8 cellular contexts compared by ENCODE assay signal in the genomic region with DNA sequence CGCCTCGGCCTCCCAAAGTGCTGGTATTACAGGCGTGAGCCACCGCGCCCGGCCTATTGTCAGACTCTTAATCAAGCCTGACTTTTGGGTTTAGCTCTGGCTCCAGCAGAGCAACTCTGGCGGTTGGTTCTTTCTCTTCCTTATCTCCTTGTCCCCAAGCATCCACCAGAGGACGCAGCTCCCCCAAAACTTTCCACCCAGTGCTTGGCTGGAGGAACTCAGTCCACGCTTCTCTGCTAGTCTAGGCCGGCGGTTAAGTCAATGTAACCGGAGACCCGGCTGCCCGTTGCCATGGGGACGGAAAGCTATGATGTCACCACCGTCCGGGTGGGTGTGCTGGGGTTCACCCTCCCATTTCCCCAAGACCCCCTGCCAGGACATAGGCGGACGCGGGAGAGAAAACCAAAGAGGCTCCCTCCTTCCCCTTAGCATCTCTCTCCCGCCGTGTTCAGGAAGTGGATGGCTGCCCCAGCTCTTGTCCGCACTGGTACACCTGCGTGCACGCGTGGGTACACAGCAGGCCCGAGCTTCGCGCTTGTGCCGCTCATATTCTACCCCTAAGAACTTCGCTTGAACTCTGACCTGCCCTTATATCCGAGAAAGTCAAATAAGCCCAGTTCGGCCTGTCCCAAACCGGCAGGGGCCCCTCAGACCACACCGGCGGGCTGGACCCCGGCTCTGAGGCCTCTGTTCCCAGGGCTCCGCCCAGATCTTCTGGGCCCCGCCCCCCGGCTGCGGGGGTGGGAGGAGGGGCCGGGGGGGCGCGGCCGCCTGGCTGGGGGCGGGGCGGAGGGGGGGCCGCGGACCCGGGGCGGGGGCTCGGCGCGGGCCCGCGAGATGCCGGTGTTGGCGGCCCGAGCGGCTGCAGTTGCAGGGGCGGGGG. TPM values are rescaled to one million over a fixed set of nuclear protein-coding genes. Genes with fewer than 3 reads are reported as not detected.
DNase-seq lines count a peak whose midpoint lies in the region; ATAC-seq, FAIRE-seq and TF ChIP-seq lines count a peak whose summit lies in the region.

A gene with protein sequence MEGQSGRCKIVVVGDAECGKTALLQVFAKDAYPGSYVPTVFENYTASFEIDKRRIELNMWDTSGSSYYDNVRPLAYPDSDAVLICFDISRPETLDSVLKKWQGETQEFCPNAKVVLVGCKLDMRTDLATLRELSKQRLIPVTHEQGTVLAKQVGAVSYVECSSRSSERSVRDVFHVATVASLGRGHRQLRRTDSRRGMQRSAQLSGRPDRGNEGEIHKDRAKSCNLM (plus strand): TSS at position 825 of the 883 bp plus-strand sequence. CDS start 117 bp downstream, outside the sequence.

- no peak for TF ChIP-seq POLR2A in HepG2 (IDR thresholded peaks at IDR 0.05; ENCODE audit: insufficient read depth in 1 of 2, low read depth in 2 of 2, low read length in 2 of 2)

- H3K27ac ChIP-seq in duodenal mucosa (ENCODE audit: low read depth, low read length): no peak within 1 kb of the TSS
- H3K27ac ChIP-seq in HepG2 (ENCODE audit: extremely low read length, insufficient read depth, low read length): no peak within 1 kb of the TSS

- no peak within 1 kb of the TSS for H2AFZ ChIP-seq in HepG2 (ENCODE audit: low read length)

- peak within 1 kb of the TSS; percentile 62 to 72 for H3K9ac ChIP-seq in duodenal mucosa (ENCODE audit: low read depth in 1 of 2, low read length in 2 of 2)
- peak within 1 kb of the TSS; percentile 24; the same call in 1 of the 2 replicates for H3K9ac ChIP-seq in HepG2 (ENCODE audit: insufficient read depth, low read depth, low read length)

- FAIRE-seq in HepG2 (lab: Jason Lieb, UNC): peak; percentile 96

- H3K4me3 ChIP-seq in duodenal mucosa (ENCODE audit: low read depth in 1 of 2, low read length in 2 of 2) (peak within 1 kb of the TSS; percentile 75 to 80), HepG2 (replicated peaks in 1 of 3; ENCODE audit: insufficient read depth in 1 of 3, low read depth in 2 of 3, low read length in 3 of 3) (peak within 1 kb of the TSS; percentile 27 to 62 (median 45); a peak in 5 of 6 replicates)

- H3K9me3 Mint-ChIP-seq in activated CD4-positive, alpha-beta memory T cell treated with anti-CD3 and anti-CD28 coated beads, Interleukin-2, amount 10 ng/mL, durations not matched to agents 7 days and 5 days: no peaks in the 10 kb centered on the region

- no TSS peak for BruUV-seq in HepG2 (replicated peaks; lab: Mats Ljungman, UMichigan)

- DNase-seq in DMS153 (lab: John Stamatoyannopoulos, UW): peak; percentile 90
- DNase-seq in NCI-H774 (lab: John Stamatoyannopoulos, UW): peak; percentile 94
- DNase-seq in activated CD4-positive, alpha-beta memory T cell treated with anti-CD3 and anti-CD28 coated beads, Interleukin-2, amount 10 ng/mL, durations not matched to agents 7 days and 5 days: peak; percentile 76
- DNase-seq in HepG2 (ENCODE audit: low spot score): peak; percentile 91
- peak; percentile 78 to 81 for DNase-seq in stimulated activated CD4-positive, alpha-beta T cell treated with anti-CD3 and anti-CD28 coated beads, Interleukin-2, amount 100 ng/mL, for 24 hours

- H3K9me3 ChIP-seq in duodenal mucosa (ENCODE audit: control insufficient read depth in 1 of 2, low read length in 2 of 2) (no peaks in the 10 kb centered on the region), HepG2 (ENCODE audit: low read length) (no peaks in the 10 kb centered on the region)

- peaks cover 24% of the 10 kb centered on the region for H3K4me1 Mint-ChIP-seq in activated CD4-positive, alpha-beta memory T cell treated with anti-CD3 and anti-CD28 coated beads, Interleukin-2, amount 10 ng/mL, durations not matched to agents 7 days and 5 days

- H3K27ac Mint-ChIP-seq in activated CD4-positive, alpha-beta memory T cell treated with anti-CD3 and anti-CD28 coated beads, Interleukin-2, amount 10 ng/mL, durations not matched to agents 7 days and 5 days: peak within 1 kb of the TSS; percentile 4

- POLR2A ChIA-PET in activated CD4-positive, alpha-beta memory T cell treated with anti-CD3 and anti-CD28 coated beads, Interleukin-2, amount 10 ng/mL, durations not matched to agents 7 days and 5 days (lab: Charles Lee): interaction anchor here (0.6 to 2.8 kb wide), 9 partner anchors 10 to 336 kb away, joined by 3 to 22 read pairs (median 4); a partner anchor contains a TSS
- POLR2A ChIA-PET in HepG2 (lab: Yijun Ruan, JAX): interaction anchor here (0.5 to 3.6 kb wide), 16 partner anchors 13 to 343 kb away, joined by 3 to 16 read pairs (median 4); a partner anchor contains a TSS

- peak; percentile 96 for TF ChIP-seq CTCF in HepG2 (CRISPR knock-in tag; IDR thresholded peaks at IDR 0.05)

- H3K36me3 Mint-ChIP-seq in activated CD4-positive, alpha-beta memory T cell treated with anti-CD3 and anti-CD28 coated beads, Interleukin-2, amount 10 ng/mL, durations not matched to agents 7 days and 5 days (ENCODE audit: low read depth): no peaks in the 10 kb centered on the region

- peaks cover 19% of the 10 kb centered on the region for H3K27me3 Mint-ChIP-seq in activated CD4-positive, alpha-beta memory T cell treated with anti-CD3 and anti-CD28 coated beads, Interleukin-2, amount 10 ng/mL, durations not matched to agents 7 days and 5 days

- H3K4me3 Mint-ChIP-seq in activated CD4-positive, alpha-beta memory T cell treated with anti-CD3 and anti-CD28 coated beads, Interleukin-2, amount 10 ng/mL, durations not matched to agents 7 days and 5 days: peak within 1 kb of the TSS; percentile 66

- TF ChIP-seq EP300 in HepG2 (IDR thresholded peaks at IDR 0.05; ENCODE audit: low read depth in 2 of 2, low read length in 2 of 2): peak in 1 of 2 experiments; percentile 54; a peak in 2 of 4 replicates
- no peak; the same call in 1 of the 2 replicates for TF ChIP-seq EP300 in HepG2 (CRISPR knock-in tag; IDR thresholded peaks at IDR 0.05; ENCODE audit: borderline replicate concordance)

- H3K4me1 ChIP-seq in duodenal mucosa (ENCODE audit: control insufficient read depth in 1 of 2, insufficient read depth in 2 of 2, low read length in 2 of 2) (peaks cover 9 to 23% of the 10 kb centered on the region in 2 donors), HepG2 (ENCODE audit: insufficient read depth, low read length) (peaks cover 61% of the 10 kb centered on the region)

- peaks cover 19% of the 10 kb centered on the region for H3K79me2 ChIP-seq in HepG2 (ENCODE audit: insufficient read depth, low read length)

- no peaks in the 10 kb centered on the region for H3K27me3 ChIP-seq in duodenal mucosa (ENCODE audit: control insufficient read depth in 1 of 2, insufficient read depth in 2 of 2, low read length in 2 of 2)
- no peaks in the 10 kb centered on the region; a peak in 1 of 5 replicates for H3K27me3 ChIP-seq in HepG2 (ENCODE audit: control insufficient read depth in 1 of 2, insufficient read depth in 2 of 2, low read length in 2 of 2)

- CTCF ChIA-PET in activated CD4-positive, alpha-beta memory T cell treated with anti-CD3 and anti-CD28 coated beads, Interleukin-2, amount 10 ng/mL, durations not matched to agents 7 days and 5 days (lab: Charles Lee): interaction anchor here (0.7 to 1.2 kb wide), 7 partner anchors 16 to 285 kb away, joined by 3 to 5 read pairs (median 3); a partner anchor contains a TSS
- CTCF ChIA-PET in HepG2 (lab: Yijun Ruan, JAX; ENCODE audit: low intra/inter-chr PET ratio, low total read pairs): interaction anchor here (0.9 to 1.1 kb wide), 2 partner anchors 146 to 285 kb away, joined by 3 read pairs; a partner anchor contains a TSS

- in situ Hi-C loops in HepG2 (cut with HindIII; ENCODE audit: extremely low pct_ligation_motif_present, low pct_unique_long_range_greater_than_20kb): no loop called here

- intact Hi-C loops in HepG2 (cut with micrococcal nuclease; ENCODE audit: unreplicated experiment): loop anchor here (2.0 to 5.0 kb wide), 4 partner anchors 94 to 308 kb away; a partner anchor contains a TSS

- peak; percentile 32 for ATAC-seq in HG03521 (IDR thresholded peaks at IDR 0.05; ENCODE audit: unreplicated experiment)
- peak; percentile 48 for ATAC-seq in HepG2
- no peak for ATAC-seq in HG03175 (IDR thresholded peaks at IDR 0.05; ENCODE audit: unreplicated experiment)

- H3K36me3 ChIP-seq in duodenal mucosa (ENCODE audit: control insufficient read depth in 1 of 2, insufficient read depth in 2 of 2, low read length in 2 of 2) (no peaks in the 10 kb centered on the region), HepG2 (replicated peaks in 1 of 2; ENCODE audit: control insufficient read depth in 1 of 2, insufficient read depth in 2 of 2, low read length in 2 of 2) (peaks cover 0 to 7% of the 10 kb centered on the region in 2 experiments; a peak in 2 of 5 replicates)

- peak within 1 kb of the TSS; percentile 93 for H3K4me2 ChIP-seq in HepG2 (ENCODE audit: low read depth, low read length)

- peak; percentile 96 for TF ChIP-seq RAD21 in HepG2 (CRISPR knock-in tag; IDR thresholded peaks at IDR 0.05)

- H4K20me1 ChIP-seq in HepG2 (ENCODE audit: insufficient read depth, low read length): no peaks in the 10 kb centered on the region

- 34% methylated on average over 60 of the region's 61 CpGs for WGBS in HepG2 (ENCODE audit: low lambda C conversion rate)

TF ChIP-seq in HepG2, 621 proteins besides CTCF, POLR2A, EP300 and RAD21 (continues in another document):
- peak; percentile 55; the same call in 1 of the 2 replicates for TF ChIP-seq ZNF891 (CRISPR knock-in tag; IDR thresholded peaks at IDR 0.05)

RNA-seq across cellular contexts. Expression of the gene that starts here (rescaled TPM):
- total RNA-seq in activated CD4-positive, alpha-beta memory T cell treated with anti-CD3 and anti-CD28 coated beads, Interleukin-2, amount 10 ng/mL, durations not matched to agents 7 days and 5 days: not detected
- 0.11 TPM in 2 replicates for total RNA-seq in HepG2 (2016; rRNA removed; fragmentation: Illumina TruSeq; extraction: Trizol)
- total RNA-seq in HepG2 (2016; cell fraction: cytosol; rRNA removed; fragmentation: Illumina TruSeq; extraction: Trizol; ENCODE audit: low read depth): 0.09 and 0.20 TPM in 2 replicates
- total RNA-seq in HepG2 (2016; cell fraction: insoluble cytoplasmic fraction; rRNA removed; fragmentation: Illumina TruSeq; extraction: Trizol): 0.04 and 0.16 TPM in 2 replicates
- total RNA-seq in HepG2 (2016; cell fraction: membrane; rRNA removed; fragmentation: Illumina TruSeq; extraction: Trizol): 0.14 and 0.19 TPM in 2 replicates
- not detected in 2 replicates for total RNA-seq in HepG2 (2016; cell fraction: nucleus; rRNA removed; fragmentation: Illumina TruSeq; extraction: Trizol)
- polyA plus RNA-seq in HepG2 (2011; rRNA removed): 0.04 and 0.05 TPM in 2 replicates
- polyA plus RNA-seq in HepG2 (2011; cell fraction: cytosol; rRNA removed): 0.01 and 0.06 TPM in 2 replicates
- 0.05 and 0.11 TPM in 2 replicates for polyA plus RNA-seq in HepG2 (2011; cell fraction: nucleus; rRNA removed)
- not detected in 2 replicates for polyA plus RNA-seq in HepG2 (2012)
- 0.20 and 0.24 TPM in 2 replicates for polyA plus RNA-seq in HepG2 (2016; cell fraction: cytosol; fragmentation: Illumina TruSeq; extraction: Trizol; ENCODE audit: low read depth)
- 0.10 and 0.17 TPM in 2 replicates for polyA plus RNA-seq in HepG2 (2016; cell fraction: insoluble cytoplasmic fraction; fragmentation: Illumina TruSeq; extraction: Trizol; ENCODE audit: low read depth)
- polyA plus RNA-seq in HepG2 (2016; cell fraction: membrane; fragmentation: Illumina TruSeq; extraction: Trizol; ENCODE audit: low read depth): 0.16 and 0.21 TPM in 2 replicates
- 0.11 TPM in 2 replicates for polyA plus RNA-seq in HepG2 (2016; cell fraction: nucleus; fragmentation: Illumina TruSeq; extraction: Trizol; ENCODE audit: insufficient read depth, low read depth)
- polyA minus RNA-seq in HepG2 (2011; rRNA and poly(A)+ RNA removed; ENCODE audit: low replicate concordance): 0.04 and 0.05 TPM in 2 replicates
- not detected in 2 replicates for polyA minus RNA-seq in HepG2 (2011; cell fraction: cytosol; rRNA and poly(A)+ RNA removed)
- not detected in 2 replicates for polyA minus RNA-seq in HepG2 (2011; cell fraction: nucleus; rRNA and poly(A)+ RNA removed)

Comparison
In these comparisons a context has a peak if more than half of its experiments do, and no peak if none do; other contexts are left out.
1. Peak in DNase-seq in activated CD4-positive, alpha-beta memory T cell treated with anti-CD3 and anti-CD28 coated beads, Interleukin-2, amount 10 ng/mL, durations not matched to agents 7 days and 5 days; RNA of the gene not detected or under 1 TPM.
2. Peak in DNase-seq, ATAC-seq, H3K4me3 ChIP-seq, H3K9ac ChIP-seq and H3K4me2 ChIP-seq in HepG2; RNA of the gene not detected or under 1 TPM.